23 cellular contexts compared by ENCODE assay signal in genomic region chr18:48612511-48612910, GRCh38.
DNase-seq lines count a peak whose midpoint lies in the region; ATAC-seq, FAIRE-seq and TF ChIP-seq lines count a peak whose summit lies in the region.
"Had no signal": no experiment of that assay in that cellular context is flagged by ENCODE, and none has a peak within 500 bp of the region (broad histone marks: within the 10 kb centered on the region; RNA-seq: fewer than 3 reads in every experiment).

No MANE protein-coding gene starts in this region.

- H3K9me1 ChIP-seq in IMR-90 (ENCODE audit: insufficient read depth, low read length) = peaks cover 70% of the 10 kb centered on the region

- H4K20me1 ChIP-seq in IMR-90 (ENCODE audit: insufficient read depth, low read length) = peaks cover 94% of the 10 kb centered on the region

- no peak overlapping the region for H4K91ac ChIP-seq in IMR-90 (ENCODE audit: insufficient read depth, low read depth, low read length)

- in situ Hi-C loops in IMR-90 (cut with MboI; ENCODE audit: low sequenced_read_pairs) = no loop called here

- no peak overlapping the region for H3K56ac ChIP-seq in IMR-90 (ENCODE audit: extremely low read depth, insufficient read depth, low read length)

- dilution Hi-C loops in IMR-90 (cut with HindIII; ENCODE audit: low sequenced_read_pairs, unreplicated experiment) = no loop called here

- H3K4me1 ChIP-seq in IMR-90 (ENCODE audit: control insufficient read depth, insufficient read depth, low read length) = peaks cover 23% of the 10 kb centered on the region
- H3K4me1 ChIP-seq in vagina = peaks cover 8% of the 10 kb centered on the region

- no TSS peak for BruUV-seq in IMR-90 (replicated peaks; lab: Mats Ljungman, UMichigan)

- no peak overlapping the region for H4K5ac ChIP-seq in IMR-90 (ENCODE audit: low read depth, low read length)

- H3K9me3 ChIP-seq in IMR-90 (ENCODE audit: control insufficient read depth, insufficient read depth, low read length) = no peaks in the 10 kb centered on the region
- H3K9me3 ChIP-seq in vagina = no peaks in the 10 kb centered on the region
- H3K9me3 ChIP-seq: Peyer's patch, SJCRH30 had no signal

- no peak overlapping the region for H2AK5ac ChIP-seq in IMR-90 (ENCODE audit: low read depth, low read length)

- DNase-seq in IMR-90 (no peak), substantia nigra (lab: John Stamatoyannopoulos, UW) (no peak), vagina (ENCODE audit: extremely low spot score in 2 of 2) (no peak), H54 (ENCODE audit: insufficient read length, low spot score) (no peak)
- no peak for DNase-seq in effector CD4-positive, alpha-beta T cell
- DNase-seq: Calu3; CD8-positive, alpha-beta memory T cell; DMS153; KG1; NCI-H1105; NCI-H146; NCI-H2029; NCI-H226; NCI-H510A treated with DMSO at 0.1 percent for 48 hours; NCI-H774; NK-92 treated with Interleukin-12 subunit alpha and Interleukin-12 subunit beta, amount 100 ng/mL, for 24 hours; Peyer's patch; SJCRH30 had no signal

- POLR2A ChIA-PET in IMR-90 (lab: Charles Lee; ENCODE audit: unreplicated experiment) = no interaction called here

- H3K4me2 ChIP-seq in IMR-90 (ENCODE audit: low read depth, low read length) = no peak overlapping the region

- H2AFZ ChIP-seq in IMR-90 (replicated peaks; ENCODE audit: low read length, poor library complexity) = no peak overlapping the region

- H3K4me3 ChIP-seq in IMR-90 (ENCODE audit: insufficient read depth, low read depth, low read length) (no peak overlapping the region), vagina (no peak overlapping the region)
- H3K4me3 ChIP-seq: Peyer's patch, SJCRH30 had no signal

- peak overlapping the region; percentile 66 for H2AK9ac ChIP-seq in IMR-90 (replicated peaks; ENCODE audit: low read depth, low read length, poor library complexity)

- H2BK5ac ChIP-seq in IMR-90 (ENCODE audit: low read depth, low read length, poor library complexity, severe bottlenecking) = no peak overlapping the region

- no peak overlapping the region for H2BK120ac ChIP-seq in IMR-90 (ENCODE audit: low read depth, low read length)

- no peak overlapping the region for H4K8ac ChIP-seq in IMR-90 (ENCODE audit: low read depth in 2 of 2, low read length in 2 of 2)

- intact Hi-C loops in IMR-90 (cut with micrococcal nuclease) (no loop called here), vagina (cut with DNase I) (no loop called here)

- no peak overlapping the region for H3K9ac ChIP-seq in IMR-90 (ENCODE audit: low read depth, low read length)

- H3K36me3 ChIP-seq in IMR-90 (ENCODE audit: control insufficient read depth, insufficient read depth, low read length) (peaks cover 6% of the 10 kb centered on the region), vagina (no peaks in the 10 kb centered on the region)
- H3K36me3 ChIP-seq: Peyer's patch, SJCRH30 had no signal

- TF ChIP-seq POLR2A in IMR-90 (IDR thresholded peaks at IDR 0.05; ENCODE audit: low read depth, low read length) = no peak
- TF ChIP-seq POLR2A in vagina (IDR thresholded peaks at IDR 0.05) = no peak
- no peak for TF ChIP-seq POLR2A in H54 (IDR thresholded peaks at IDR 0.05; ENCODE audit: low read depth, low read length)

- H2BK20ac ChIP-seq in IMR-90 (ENCODE audit: low read depth, low read length) = no peak overlapping the region

- no peak overlapping the region for H3K23ac ChIP-seq in IMR-90 (ENCODE audit: low read depth, low read length)

- H2BK15ac ChIP-seq in IMR-90 (ENCODE audit: low read depth, low read length) = no peak overlapping the region

- no peak overlapping the region for H3K18ac ChIP-seq in IMR-90 (ENCODE audit: low read depth, low read length)

- CTCF ChIA-PET in IMR-90 (lab: Yijun Ruan, JAX) = no interaction called here

- ATAC-seq in IMR-90 (ENCODE audit: low read depth) = no peak
- no peak for ATAC-seq in GM21515 (IDR thresholded peaks at IDR 0.05; ENCODE audit: unreplicated experiment)

- no CpG with 5 or more reads among the region's 6 CpGs for WGBS in IMR-90 (ENCODE audit: extremely low coverage in 2 of 2, insufficient read length in 1 of 2), 2 experiments

- H3K4ac ChIP-seq in IMR-90 (ENCODE audit: low read depth, low read length) = no peak overlapping the region

- H3K27ac ChIP-seq in IMR-90 (ENCODE audit: insufficient read depth, low read length) = no peak overlapping the region
- peak overlapping the region; percentile 96 for H3K27ac ChIP-seq in cingulate gyrus (ENCODE audit: low read depth, low read length)
- H3K27ac ChIP-seq in layer of hippocampus (ENCODE audit: low read depth, low read length) = peak overlapping the region; percentile 94
- peak overlapping the region; percentile 79 for H3K27ac ChIP-seq in substantia nigra (ENCODE audit: low read depth, low read length, poor library complexity, severe bottlenecking)
- no peak overlapping the region for H3K27ac ChIP-seq in vagina
- H3K27ac ChIP-seq: C4-2B, Peyer's patch, SJCRH30 had no signal

- TF ChIP-seq CTCF in IMR-90 (conservative IDR thresholded peaks at IDR 0.05; ENCODE audit: low read depth, low read length) = no peak
- no peak for TF ChIP-seq CTCF in vagina (IDR thresholded peaks at IDR 0.05)

- FAIRE-seq in H54 (lab: Jason Lieb, UNC) = no peak
- FAIRE-seq: GM12891 had no signal

- H3K79me1 ChIP-seq in IMR-90 (ENCODE audit: low read depth in 1 of 2, low read length in 2 of 2) = peaks cover 40 to 95% of the 10 kb centered on the region in 2 experiments

- H3K27me3 ChIP-seq in IMR-90 (ENCODE audit: control insufficient read depth, insufficient read depth, low read length) (no peaks in the 10 kb centered on the region), layer of hippocampus (ENCODE audit: control insufficient read depth, insufficient read depth, low read length) (no peaks in the 10 kb centered on the region), vagina (no peaks in the 10 kb centered on the region)
- H3K27me3 ChIP-seq: Peyer's patch, SJCRH30 had no signal

- H3K14ac ChIP-seq in IMR-90 (replicated peaks; ENCODE audit: low read depth, low read length) = no peak overlapping the region

- no peak for TF ChIP-seq RAD21 in IMR-90 (IDR thresholded peaks at IDR 0.05; ENCODE audit: low read length)

TF ChIP-seq in IMR-90, 13 proteins besides CTCF, POLR2A, EP300 and RAD21:
- no peak for TF ChIP-seq RFX5 (IDR thresholded peaks at IDR 0.05; ENCODE audit: low read depth, low read length)
- TF ChIP-seq MXI1 (IDR thresholded peaks at IDR 0.05; ENCODE audit: borderline replicate concordance, low read depth, low read length) = no peak

Comparison
In these comparisons a context has a peak if more than half of its experiments do, and no peak if none do; other contexts are left out.
1. H3K27ac ChIP-seq: peak in cingulate gyrus (single experiment), layer of hippocampus (single experiment) and substantia nigra (single experiment); none in IMR-90 (single experiment) and vagina (single experiment).